ENCODE assay signal across 1 cellular context in genomic region chr10:119663866-119664698, GRCh38.
TF ChIP-seq lines count a peak whose summit lies in the region.

No MANE protein-coding gene starts in this region.

TF ChIP-seq in WTC11, 78 proteins besides CTCF, POLR2A, EP300 and RAD21 (continued from another document):
- TF ChIP-seq ZMAT4 (CRISPR knock-in tag; IDR thresholded peaks at IDR 0.05) (no peak), KAT7 (CRISPR knock-in tag; IDR thresholded peaks at IDR 0.05; ENCODE audit: borderline replicate concordance) (no peak), SP1 (CRISPR knock-in tag; conservative IDR thresholded peaks at IDR 0.05) (no peak), ZNF317 (CRISPR knock-in tag; IDR thresholded peaks at IDR 0.05; ENCODE audit: borderline replicate concordance, low read depth) (no peak), ZNF512 (CRISPR knock-in tag; IDR thresholded peaks at IDR 0.05; ENCODE audit: borderline replicate concordance) (no peak), MXD4 (CRISPR knock-in tag; IDR thresholded peaks at IDR 0.05; ENCODE audit: borderline replicate concordance) (no peak), ATF2 (CRISPR knock-in tag; IDR thresholded peaks at IDR 0.05; ENCODE audit: borderline replicate concordance, low read depth) (no peak), USF1 (CRISPR knock-in tag; IDR thresholded peaks at IDR 0.05) (no peak)
